ENCODE assay signal across 1 cellular context in the genomic region with DNA sequence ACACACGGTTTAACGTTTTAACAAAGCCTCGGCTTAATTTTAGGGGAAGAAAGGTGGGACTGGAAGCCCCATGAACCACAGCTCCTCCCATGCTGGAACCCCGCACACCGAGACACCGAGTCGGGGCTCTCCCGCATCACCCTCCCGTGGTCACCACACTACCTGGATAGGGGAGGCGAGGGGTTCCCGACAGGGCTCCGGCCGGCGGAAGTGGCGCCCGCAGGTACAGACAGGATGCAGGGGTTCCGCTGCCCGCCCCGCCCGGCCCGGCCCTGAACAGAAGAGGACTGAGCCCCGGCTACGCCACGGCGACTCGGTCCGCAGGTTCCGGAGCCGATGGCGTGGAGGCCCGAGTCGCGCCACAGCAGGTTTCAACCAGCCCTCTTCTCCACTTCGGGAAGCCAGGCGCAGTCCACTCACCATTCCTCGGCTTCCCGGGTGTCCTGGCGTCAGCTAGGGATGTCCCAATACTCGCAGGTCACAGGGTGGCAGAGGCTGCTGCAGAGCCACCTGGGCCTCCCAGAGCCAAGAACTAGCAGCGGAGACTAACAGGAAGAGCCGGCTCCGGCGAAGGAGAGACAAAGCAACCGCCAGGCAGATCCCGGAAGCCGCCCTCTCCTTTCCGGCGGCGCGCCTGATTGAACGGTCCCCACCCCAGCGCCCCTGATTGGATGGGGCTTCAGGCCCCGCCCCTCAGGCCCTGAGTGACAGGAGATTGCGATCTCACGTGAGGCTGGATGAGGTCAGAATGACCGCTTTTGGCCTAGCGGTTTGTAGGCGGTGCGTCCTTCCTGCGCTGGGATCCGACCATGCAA.
TF ChIP-seq lines count a peak whose summit lies in the region.

A gene (minus strand): TSS at position 580 of the 815 bp plus-strand sequence. CDS start 157 bp downstream, at position 423.

TF ChIP-seq in HepG2, 621 proteins besides CTCF, POLR2A, EP300 and RAD21 (continued from another document):
- TF ChIP-seq, protein P1, sequence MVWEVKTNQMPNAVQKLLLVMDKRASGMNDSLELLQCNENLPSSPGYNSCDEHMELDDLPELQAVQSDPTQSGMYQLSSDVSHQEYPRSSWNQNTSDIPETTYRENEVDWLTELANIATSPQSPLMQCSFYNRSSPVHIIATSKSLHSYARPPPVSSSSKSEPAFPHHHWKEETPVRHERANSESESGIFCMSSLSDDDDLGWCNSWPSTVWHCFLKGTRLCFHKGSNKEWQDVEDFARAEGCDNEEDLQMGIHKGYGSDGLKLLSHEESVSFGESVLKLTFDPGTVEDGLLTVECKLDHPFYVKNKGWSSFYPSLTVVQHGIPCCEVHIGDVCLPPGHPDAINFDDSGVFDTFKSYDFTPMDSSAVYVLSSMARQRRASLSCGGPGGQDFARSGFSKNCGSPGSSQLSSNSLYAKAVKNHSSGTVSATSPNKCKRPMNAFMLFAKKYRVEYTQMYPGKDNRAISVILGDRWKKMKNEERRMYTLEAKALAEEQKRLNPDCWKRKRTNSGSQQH (CRISPR knock-in tag; IDR thresholded peaks at IDR 0.05; ENCODE audit: low read depth): 0 out of 2 replicates have a peak, but pooled peaks have one; percentile 61
- peak; percentile 50; the same call in 1 of the 2 replicates for TF ChIP-seq SMAD1 (CRISPR knock-in tag; IDR thresholded peaks at IDR 0.05; ENCODE audit: borderline replicate concordance, low read depth)
- TF ChIP-seq, protein P2, sequence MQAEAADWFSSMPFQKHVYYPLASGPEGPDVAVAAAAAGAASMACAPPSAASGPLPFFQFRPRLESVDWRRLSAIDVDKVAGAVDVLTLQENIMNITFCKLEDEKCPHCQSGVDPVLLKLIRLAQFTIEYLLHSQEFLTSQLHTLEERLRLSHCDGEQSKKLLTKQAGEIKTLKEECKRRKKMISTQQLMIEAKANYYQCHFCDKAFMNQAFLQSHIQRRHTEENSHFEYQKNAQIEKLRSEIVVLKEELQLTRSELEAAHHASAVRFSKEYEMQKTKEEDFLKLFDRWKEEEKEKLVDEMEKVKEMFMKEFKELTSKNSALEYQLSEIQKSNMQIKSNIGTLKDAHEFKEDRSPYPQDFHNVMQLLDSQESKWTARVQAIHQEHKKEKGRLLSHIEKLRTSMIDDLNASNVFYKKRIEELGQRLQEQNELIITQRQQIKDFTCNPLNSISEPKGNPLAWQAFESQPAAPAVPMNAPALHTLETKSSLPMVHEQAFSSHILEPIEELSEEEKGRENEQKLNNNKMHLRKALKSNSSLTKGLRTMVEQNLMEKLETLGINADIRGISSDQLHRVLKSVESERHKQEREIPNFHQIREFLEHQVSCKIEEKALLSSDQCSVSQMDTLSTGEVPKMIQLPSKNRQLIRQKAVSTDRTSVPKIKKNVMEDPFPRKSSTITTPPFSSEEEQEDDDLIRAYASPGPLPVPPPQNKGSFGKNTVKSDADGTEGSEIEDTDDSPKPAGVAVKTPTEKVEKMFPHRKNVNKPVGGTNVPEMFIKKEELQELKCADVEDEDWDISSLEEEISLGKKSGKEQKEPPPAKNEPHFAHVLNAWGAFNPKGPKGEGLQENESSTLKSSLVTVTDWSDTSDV (CRISPR knock-in tag; IDR thresholded peaks at IDR 0.05): peak; percentile 60; the same call in 1 of the 2 replicates
- TF ChIP-seq, protein P3, sequence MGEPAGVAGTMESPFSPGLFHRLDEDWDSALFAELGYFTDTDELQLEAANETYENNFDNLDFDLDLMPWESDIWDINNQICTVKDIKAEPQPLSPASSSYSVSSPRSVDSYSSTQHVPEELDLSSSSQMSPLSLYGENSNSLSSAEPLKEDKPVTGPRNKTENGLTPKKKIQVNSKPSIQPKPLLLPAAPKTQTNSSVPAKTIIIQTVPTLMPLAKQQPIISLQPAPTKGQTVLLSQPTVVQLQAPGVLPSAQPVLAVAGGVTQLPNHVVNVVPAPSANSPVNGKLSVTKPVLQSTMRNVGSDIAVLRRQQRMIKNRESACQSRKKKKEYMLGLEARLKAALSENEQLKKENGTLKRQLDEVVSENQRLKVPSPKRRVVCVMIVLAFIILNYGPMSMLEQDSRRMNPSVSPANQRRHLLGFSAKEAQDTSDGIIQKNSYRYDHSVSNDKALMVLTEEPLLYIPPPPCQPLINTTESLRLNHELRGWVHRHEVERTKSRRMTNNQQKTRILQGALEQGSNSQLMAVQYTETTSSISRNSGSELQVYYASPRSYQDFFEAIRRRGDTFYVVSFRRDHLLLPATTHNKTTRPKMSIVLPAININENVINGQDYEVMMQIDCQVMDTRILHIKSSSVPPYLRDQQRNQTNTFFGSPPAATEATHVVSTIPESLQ (CRISPR knock-in tag; conservative IDR thresholded peaks at IDR 0.05): 0 out of 2 replicates have a peak, but pooled peaks have one; percentile 33
- peak; percentile 69; the same call in 1 of the 2 replicates for TF ChIP-seq ZNF331 (CRISPR knock-in tag; IDR thresholded peaks at IDR 0.05)
